24 cellular contexts compared by ENCODE assay signal in genomic region chr5:98977723-98978122, GRCh38. TPM values are rescaled to one million over a fixed set of nuclear protein-coding genes. Genes with fewer than 3 reads are reported as not detected.
DNase-seq lines count a peak whose midpoint lies in the region; ATAC-seq, FAIRE-seq and TF ChIP-seq lines count a peak whose summit lies in the region.
"Had no signal": no experiment of that assay in that cellular context is flagged by ENCODE, and none has a peak within 500 bp of the region (broad histone marks: within the 10 kb centered on the region; RNA-seq: fewer than 3 reads in every experiment).

No MANE protein-coding gene starts in this region.

- TF ChIP-seq CTCF in K562 (IDR thresholded peaks at IDR 0.05 in 2 of 3, conservative IDR thresholded peaks at IDR 0.05 in 1 of 3; ENCODE audit: insufficient read depth in 2 of 3, low read depth in 1 of 3, low read length in 3 of 3) (no peak), left lung (IDR thresholded peaks at IDR 0.05) (no peak), WERI-Rb-1 (IDR thresholded peaks at IDR 0.05; ENCODE audit: low read depth, low read length) (no peak)

- POLR2A ChIA-PET in K562 (lab: Yijun Ruan, JAX) = interaction anchor here (0.7 to 1.0 kb wide), 3 partner anchors 9 to 48 kb away, joined by 3 read pairs; no protein-coding TSS in a partner anchor

- TF ChIP-seq EP300 in K562 (IDR thresholded peaks at IDR 0.05; ENCODE audit: low read length) = no peak

- no peak overlapping the region for H2AFZ ChIP-seq in Karpas-422 (ENCODE audit: low read length)
- peak overlapping the region; percentile 57 for H2AFZ ChIP-seq in K562 (ENCODE audit: low read depth, low read length)

- in situ Hi-C loops in K562 (cut with MboI) = no loop called here

- no peaks in the 10 kb centered on the region for H3K36me3 Mint-ChIP-seq in activated T-cell treated with anti-CD3 and anti-CD28 coated beads, Interleukin-2, amount 50 U/mL, for 24 hours (ENCODE audit: low read depth)
- H3K36me3 Mint-ChIP-seq: CD14-positive monocyte had no signal

- FAIRE-seq in K562 (lab: Jason Lieb, UNC) (no peak), small intestine (lab: Jason Lieb, UNC) (no peak)
- FAIRE-seq: RCC 7860 had no signal

- H3K9ac ChIP-seq in Karpas-422 (ENCODE audit: low read length) (no peak overlapping the region), K562 (ENCODE audit: insufficient read depth in 1 of 2, low read depth in 2 of 2, low read length in 2 of 2) (no peak overlapping the region)
- H3K9ac ChIP-seq: KMS-11 had no signal

- no peaks in the 10 kb centered on the region for H3K4me1 ChIP-seq in Karpas-422 (ENCODE audit: low read length)
- peaks cover 0 to 3% of the 10 kb centered on the region in 2 experiments; a peak in 1 of 5 replicates for H3K4me1 ChIP-seq in K562 (replicated peaks in 1 of 2; ENCODE audit: control insufficient read depth in 2 of 2, insufficient read depth in 2 of 2, low read length in 2 of 2)
- H3K4me1 ChIP-seq in left lung = no peaks in the 10 kb centered on the region
- no peaks in the 10 kb centered on the region for H3K4me1 ChIP-seq in small intestine (ENCODE audit: control insufficient read depth in 2 of 2, insufficient read depth in 1 of 2, low read depth in 1 of 2, low read length in 1 of 2)
- H3K4me1 ChIP-seq: testis had no signal

- ATAC-seq in K562 (peak; percentile 44), left lung (peak; percentile 95), HG02981 (IDR thresholded peaks at IDR 0.05; ENCODE audit: unreplicated experiment) (no peak)

- H3K79me2 ChIP-seq in Karpas-422 (ENCODE audit: low read length) (no peaks in the 10 kb centered on the region), K562 (ENCODE audit: control insufficient read depth, insufficient read depth, low read length) (no peaks in the 10 kb centered on the region)

- no peaks in the 10 kb centered on the region for H3K9me3 ChIP-seq in Karpas-422 (ENCODE audit: low read length)
- no peaks in the 10 kb centered on the region for H3K9me3 ChIP-seq in K562 (replicated peaks; ENCODE audit: control insufficient read depth, insufficient read depth, low read depth, low read length)
- H3K9me3 ChIP-seq in left lung = no peaks in the 10 kb centered on the region
- no peaks in the 10 kb centered on the region for H3K9me3 ChIP-seq in small intestine (ENCODE audit: control insufficient read depth, low read depth)
- no peaks in the 10 kb centered on the region for H3K9me3 ChIP-seq in WERI-Rb-1 (ENCODE audit: severe bottlenecking)
- H3K9me3 ChIP-seq: testis had no signal

- peaks cover 18% of the 10 kb centered on the region for H3K4me1 Mint-ChIP-seq in activated T-cell treated with anti-CD3 and anti-CD28 coated beads, Interleukin-2, amount 50 U/mL, for 24 hours (ENCODE audit: low read depth)
- H3K4me1 Mint-ChIP-seq: H9, nephron progenitor cell had no signal

- H3K4me3 ChIP-seq in Karpas-422 (ENCODE audit: low read length) (no peak overlapping the region), K562 (no peak overlapping the region), left lung (no peak overlapping the region), small intestine (ENCODE audit: low read depth in 1 of 2, low read length in 2 of 2) (no peak overlapping the region), WERI-Rb-1 (ENCODE audit: low read depth, low read length) (no peak overlapping the region)
- H3K4me3 ChIP-seq: testis had no signal

- no peak overlapping the region for H3K27ac Mint-ChIP-seq in activated T-cell treated with anti-CD3 and anti-CD28 coated beads, Interleukin-2, amount 50 U/mL, for 24 hours
- H3K27ac Mint-ChIP-seq: activated B cell treated with CpG ODN at 0.5 μM for 24 hours; CD14-positive monocyte; H9; nephron progenitor cell; T-helper 1 cell treated with Interleukin-12 subunit alpha and Interleukin-12 subunit beta and Interleukin-4 antibody, amounts not matched to agents 30 μg/mL and 1 μg/mL, for 36 hours had no signal

- peak; percentile 14 for DNase-seq in Karpas-422
- no peak for DNase-seq in K562 (ENCODE audit: extremely low read depth in 1 of 4, low spot score in 3 of 4)
- peak in 1 of 2 donors; percentile 51 for DNase-seq in left lung
- DNase-seq in small intestine = peak; percentile 8
- DNase-seq in NK-92 treated with Interleukin-12 subunit alpha and Interleukin-12 subunit beta, amount 100 ng/mL, for 24 hours (lab: John Stamatoyannopoulos, UW) = no peak
- no peak for DNase-seq in activated T-cell treated with anti-CD3 and anti-CD28 coated beads, Interleukin-2, amount 50 U/mL, for 24 hours
- no peak for DNase-seq in WERI-Rb-1
- DNase-seq: activated B cell treated with CpG ODN at 0.5 μM for 24 hours; activated CD4-positive, alpha-beta T cell treated with anti-CD3 and anti-CD28 coated beads, Interleukin-2, amount 50 U/mL, for 48 hours; activated gamma-delta T cell treated with Interleukin-2 at 50 U/mL for 16 hours; cortex of kidney; DMS 273 treated with DMSO at 0.1 percent for 48 hours; glutamatergic neuron; H9; midbrain; NCI-H1092; NCI-H2029; nephron progenitor cell; testis had no signal

- no peak for TF ChIP-seq RAD21 in K562 (CRISPR knock-in tag; conservative IDR thresholded peaks at IDR 0.05 in 1 of 2, IDR thresholded peaks at IDR 0.05 in 1 of 2)

- intact Hi-C loops in K562 (cut with micrococcal nuclease) (no loop called here), left lung (cut with DNase I) (no loop called here)

- H3K27me3 ChIP-seq in Karpas-422 (ENCODE audit: low read length) (no peaks in the 10 kb centered on the region), K562 (ENCODE audit: control insufficient read depth in 2 of 2, insufficient read depth in 2 of 2, low read length in 2 of 2) (no peaks in the 10 kb centered on the region), left lung (no peaks in the 10 kb centered on the region), small intestine (ENCODE audit: control insufficient read depth in 2 of 2, insufficient read depth in 2 of 2, low read length in 2 of 2) (no peaks in the 10 kb centered on the region), WERI-Rb-1 (ENCODE audit: insufficient read depth, low read depth, severe bottlenecking) (no peaks in the 10 kb centered on the region)
- H3K27me3 ChIP-seq: testis had no signal

- CTCF ChIA-PET in K562 (lab: Yijun Ruan, JAX; ENCODE audit: low intra/inter-chr PET ratio) = interaction anchor here (0.7 kb wide), 1 partner anchor 1469 kb away, joined by 3 read pairs; no protein-coding TSS in a partner anchor

- H3K9me1 ChIP-seq in K562 (ENCODE audit: control insufficient read depth, insufficient read depth, low read length) = no peaks in the 10 kb centered on the region

- H3K36me3 ChIP-seq in Karpas-422 (ENCODE audit: insufficient read depth, low read length) (no peaks in the 10 kb centered on the region), K562 (ENCODE audit: control insufficient read depth, insufficient read depth, low read length) (no peaks in the 10 kb centered on the region), left lung (no peaks in the 10 kb centered on the region), small intestine (ENCODE audit: control insufficient read depth in 2 of 2, insufficient read depth in 2 of 2, low read length in 2 of 2) (no peaks in the 10 kb centered on the region), WERI-Rb-1 (no peaks in the 10 kb centered on the region)

- no peak overlapping the region for H3K27ac ChIP-seq in Karpas-422 (ENCODE audit: low read length)
- H3K27ac ChIP-seq in K562 (ENCODE audit: extremely low read depth, low read depth, low read length) = no peak overlapping the region
- H3K27ac ChIP-seq in left lung = no peak overlapping the region
- no peak overlapping the region for H3K27ac ChIP-seq in small intestine (ENCODE audit: low read depth in 1 of 2, low read length in 1 of 2)
- no peak overlapping the region for H3K27ac ChIP-seq in WERI-Rb-1
- H3K27ac ChIP-seq: KMS-11, testis had no signal

- no peaks in the 10 kb centered on the region for H3K27me3 Mint-ChIP-seq in activated T-cell treated with anti-CD3 and anti-CD28 coated beads, Interleukin-2, amount 50 U/mL, for 24 hours
- H3K27me3 Mint-ChIP-seq: activated B cell treated with CpG ODN at 0.5 μM for 24 hours had no signal

- BruUV-seq in K562 (replicated peaks; lab: Mats Ljungman, UMichigan) = no TSS peak

- H4K20me1 ChIP-seq in Karpas-422 (ENCODE audit: insufficient read depth, low read depth, low read length) (no peaks in the 10 kb centered on the region), K562 (replicated peaks; ENCODE audit: control insufficient read depth, insufficient read depth, low read length) (no peaks in the 10 kb centered on the region)

- H3K4me3 Mint-ChIP-seq in activated T-cell treated with anti-CD3 and anti-CD28 coated beads, Interleukin-2, amount 50 U/mL, for 24 hours = no peak overlapping the region
- H3K4me3 Mint-ChIP-seq: activated B cell treated with CpG ODN at 0.5 μM for 24 hours; CD14-positive monocyte; H9; nephron progenitor cell; T-helper 1 cell treated with Interleukin-12 subunit alpha and Interleukin-12 subunit beta and Interleukin-4 antibody, amounts not matched to agents 30 μg/mL and 1 μg/mL, for 36 hours had no signal

- no peak for TF ChIP-seq POLR2A in K562 (conservative IDR thresholded peaks at IDR 0.05)

- 50% methylated on average over 1 of the region's 1 CpG for WGBS in K562 (ENCODE audit: insufficient coverage, low coverage, missing lambda C conversion rate)
- WGBS in small intestine, 3 donors = 64 to 88% (median 81%) methylated on average over 1 of the region's 1 CpG

- H3K9me3 Mint-ChIP-seq in activated T-cell treated with anti-CD3 and anti-CD28 coated beads, Interleukin-2, amount 50 U/mL, for 24 hours = no peaks in the 10 kb centered on the region
- H3K9me3 Mint-ChIP-seq: activated B cell treated with CpG ODN at 0.5 μM for 24 hours; CD14-positive monocyte; H9; nephron progenitor cell; T-helper 1 cell treated with Interleukin-12 subunit alpha and Interleukin-12 subunit beta and Interleukin-4 antibody, amounts not matched to agents 30 μg/mL and 1 μg/mL, for 36 hours had no signal

- H3K4me2 ChIP-seq in Karpas-422 (ENCODE audit: low read depth, low read length, poor library complexity, severe bottlenecking) (no peak overlapping the region), K562 (ENCODE audit: insufficient read depth, low read length) (no peak overlapping the region)
- H3K4me2 ChIP-seq: KMS-11 had no signal

- H3K9me2 ChIP-seq in Karpas-422 (replicated peaks; ENCODE audit: insufficient read depth, low read length) = no peaks in the 10 kb centered on the region

RNA-seq across cellular contexts. Expression of gene CHD1, which starts 48.9 kb away (rescaled TPM):
- 36.8 and 61.2 TPM in 2 replicates for total RNA-seq in Karpas-422 (2014; rRNA removed; shearing (Covaris generic); ENCODE audit: low replicate concordance)
- total RNA-seq in K562 (2011; cell fraction: chromatin; rRNA removed; ENCODE audit: low replicate concordance) = 44.8 and 254 TPM in 2 replicates
- 14.8 and 27.5 TPM in 2 replicates for total RNA-seq in K562 (2011; cell fraction: nucleolus; rRNA removed)
- total RNA-seq in K562 (2011; cell fraction: nucleoplasm; rRNA removed) = 79.9 and 108 TPM in 2 replicates
- total RNA-seq in K562 (2014; rRNA removed) (55.6 and 58.7 TPM in 2 replicates), K562 (2014; rRNA removed; fragmentation: Illumina TruSeq; extraction: Trizol) (103 and 112 TPM in 2 replicates), K562 (2015; rRNA removed; fragmentation: Illumina TruSeq; extraction: Trizol) (124 and 133 TPM in 2 replicates), K562 (2021) (48.8 and 50.3 TPM in 2 replicates), left lung (10 to 100 TPM; 26.0 to 31.3 TPM)
- polyA plus RNA-seq in K562 (2011; rRNA removed) (38.0 and 68.0 TPM in 2 replicates), K562 (2014; fragmentation: Illumina TruSeq; extraction: Trizol) (56.4 and 90.8 TPM in 2 replicates), K562 (2014; fragmentation: Nextera tagmentation; extraction: Ambion mirVana) (10 to 100 TPM; 27.3 to 28.6 TPM), K562 (2014; rRNA removed) (45.3 and 52.6 TPM in 2 replicates), small intestine (10 to 100 TPM; 10.6 to 23.5 (median 20.3) TPM)
- polyA plus RNA-seq in K562 (2011; cell fraction: cytosol; rRNA removed) = 12.8 and 20.8 TPM in 2 replicates
- 65.9 and 75.1 TPM in 2 replicates for polyA plus RNA-seq in K562 (2011; cell fraction: nucleus; rRNA removed)
- polyA plus RNA-seq in K562 (2012) = 24.9 and 26.1 TPM in 2 replicates
- 142 and 159 TPM in 2 replicates for polyA minus RNA-seq in K562 (2011; rRNA and poly(A)+ RNA removed)
- 32.8 and 50.2 TPM in 2 replicates for polyA minus RNA-seq in K562 (2011; cell fraction: cytosol; rRNA and poly(A)+ RNA removed)
- 89.1 and 140 TPM in 2 replicates for polyA minus RNA-seq in K562 (2011; cell fraction: nucleus; rRNA and poly(A)+ RNA removed)

Comparison
In these comparisons a context has a peak if more than half of its experiments do, and no peak if none do; other contexts are left out.
1. DNase-seq: peak in Karpas-422 (single experiment) and small intestine (single experiment); none in K562 (0 of 4), NK-92 treated with Interleukin-12 subunit alpha and Interleukin-12 subunit beta, amount 100 ng/mL, for 24 hours (single experiment), activated T-cell treated with anti-CD3 and anti-CD28 coated beads, Interleukin-2, amount 50 U/mL, for 24 hours (single experiment) and WERI-Rb-1 (single experiment).